ENCODE assay signal across 8 cellular contexts in the genomic region with DNA sequence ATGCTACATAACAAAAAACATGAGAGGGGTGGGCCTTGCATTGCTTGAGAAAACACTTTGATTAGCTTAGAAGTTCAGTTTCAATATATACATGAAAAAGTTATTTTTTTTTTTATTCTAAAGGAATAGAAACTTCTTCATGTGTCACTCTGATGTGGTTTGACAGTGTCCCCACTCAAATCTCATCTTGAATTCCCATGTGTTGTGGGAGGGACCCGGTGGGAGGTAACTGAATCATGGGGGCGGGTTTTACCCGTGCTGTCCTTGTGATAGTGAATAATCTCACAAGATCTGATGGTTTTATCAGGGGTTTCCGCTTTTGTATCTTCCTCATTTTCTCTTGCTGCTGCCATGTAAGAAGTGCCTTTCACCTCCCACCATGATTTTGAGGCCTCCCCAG. TPM values are rescaled to one million over a fixed set of nuclear protein-coding genes. Genes with fewer than 3 reads are reported as not detected.
DNase-seq lines count a peak whose midpoint lies in the region; ATAC-seq and TF ChIP-seq lines count a peak whose summit lies in the region.
"Not testable (repeated sequence)": the region's sequence is repeated elsewhere in the genome, so short reads cannot be mapped to it uniquely, and the experiment has no call there.

No MANE protein-coding gene starts in this region.

- not testable (repeated sequence) for H3K27me3 Mint-ChIP-seq in CD4-positive, alpha-beta T cell; activated T-helper 2 cell treated with anti-CD3 and anti-CD28 coated beads, Interferon-gamma antibody, Interleukin-2, Interleukin-4, amounts not matched to agents 10 μg/mL and 5 μg/mL and 100 μg/mL, durations not matched to agents 14 hours and 24 hours and 36 hours (ENCODE audit: low read depth); effector memory CD8-positive, alpha-beta T cell; natural killer cell treated with Interleukin-12 subunit alpha and Interleukin-12 subunit beta and Interleukin-15 and Interleukin-18, amount 100 ng/mL, for 72 hours

- not testable (repeated sequence) for H3K27ac ChIP-seq in CD4-positive, alpha-beta T cell (ENCODE audit: low read depth, low read length)

- not testable (repeated sequence) for TF ChIP-seq CTCF in CD4-positive, alpha-beta T cell (IDR thresholded peaks at IDR 0.05)

- not testable (repeated sequence) for H3K4me3 Mint-ChIP-seq in CD4-positive, alpha-beta T cell; activated T-helper 2 cell treated with anti-CD3 and anti-CD28 coated beads, Interferon-gamma antibody, Interleukin-2, Interleukin-4, amounts not matched to agents 10 μg/mL and 5 μg/mL and 100 μg/mL, durations not matched to agents 14 hours and 24 hours and 36 hours (ENCODE audit: low read depth)
- H3K4me3 Mint-ChIP-seq in effector memory CD8-positive, alpha-beta T cell, result peak overlapping the region in 1 of 2 donors; percentile 62
- H3K4me3 Mint-ChIP-seq in natural killer cell treated with Interleukin-12 subunit alpha and Interleukin-12 subunit beta and Interleukin-15 and Interleukin-18, amount 100 ng/mL, for 72 hours, result peak overlapping the region; percentile 66

- intact Hi-C loops in CD4-positive, alpha-beta T cell (cut with DNase I, micrococcal nuclease); activated T-helper 2 cell treated with anti-CD3 and anti-CD28 coated beads, Interferon-gamma antibody, Interleukin-2, Interleukin-4, amounts not matched to agents 10 μg/mL and 5 μg/mL and 100 μg/mL, durations not matched to agents 14 hours and 24 hours and 36 hours (cut with micrococcal nuclease): not testable (repeated sequence)

- H3K4me1 Mint-ChIP-seq in CD4-positive, alpha-beta T cell (ENCODE audit: low read depth), result peaks cover 28% of the 10 kb centered on the region
- peaks cover 10% of the 10 kb centered on the region for H3K4me1 Mint-ChIP-seq in activated T-helper 2 cell treated with anti-CD3 and anti-CD28 coated beads, Interferon-gamma antibody, Interleukin-2, Interleukin-4, amounts not matched to agents 10 μg/mL and 5 μg/mL and 100 μg/mL, durations not matched to agents 14 hours and 24 hours and 36 hours (ENCODE audit: low read depth)
- peaks cover 20 to 38% of the 10 kb centered on the region in 2 donors for H3K4me1 Mint-ChIP-seq in effector memory CD8-positive, alpha-beta T cell (ENCODE audit: low read depth in 2 of 2)
- H3K4me1 Mint-ChIP-seq in natural killer cell treated with Interleukin-12 subunit alpha and Interleukin-12 subunit beta and Interleukin-15 and Interleukin-18, amount 100 ng/mL, for 72 hours (ENCODE audit: low read depth in 2 of 2), result peaks cover 31 to 40% of the 10 kb centered on the region in 2 donors

- not testable (repeated sequence) for H3K27me3 ChIP-seq in CD4-positive, alpha-beta T cell (ENCODE audit: control insufficient read depth, insufficient read depth, low read length)

- not testable (repeated sequence) for ATAC-seq in CD4-positive, alpha-beta T cell (ENCODE audit: poor library complexity)
- ATAC-seq in effector memory CD8-positive, alpha-beta T cell (replicated peaks), result peak; percentile 24
- ATAC-seq in natural killer cell treated with Interleukin-12 subunit alpha and Interleukin-12 subunit beta and Interleukin-15 and Interleukin-18, amount 100 ng/mL, for 72 hours, result peak in 1 of 2 donors; percentile 57

- in situ Hi-C loops in KBM-7 (cut with MboI; ENCODE audit: low pct_unique_long_range_greater_than_20kb, low sequenced_read_pairs), result not testable (repeated sequence)

- peaks cover 61% of the 10 kb centered on the region for H3K36me3 Mint-ChIP-seq in CD4-positive, alpha-beta T cell (ENCODE audit: low read depth)
- H3K36me3 Mint-ChIP-seq in activated T-helper 2 cell treated with anti-CD3 and anti-CD28 coated beads, Interferon-gamma antibody, Interleukin-2, Interleukin-4, amounts not matched to agents 10 μg/mL and 5 μg/mL and 100 μg/mL, durations not matched to agents 14 hours and 24 hours and 36 hours (ENCODE audit: low read depth), result peaks cover 45% of the 10 kb centered on the region
- not testable (repeated sequence) for H3K36me3 Mint-ChIP-seq in effector memory CD8-positive, alpha-beta T cell (ENCODE audit: insufficient read depth)
- peaks cover 17% of the 10 kb centered on the region for H3K36me3 Mint-ChIP-seq in natural killer cell treated with Interleukin-12 subunit alpha and Interleukin-12 subunit beta and Interleukin-15 and Interleukin-18, amount 100 ng/mL, for 72 hours

- not testable (repeated sequence) for H3K9me3 Mint-ChIP-seq in CD4-positive, alpha-beta T cell; activated T-helper 2 cell treated with anti-CD3 and anti-CD28 coated beads, Interferon-gamma antibody, Interleukin-2, Interleukin-4, amounts not matched to agents 10 μg/mL and 5 μg/mL and 100 μg/mL, durations not matched to agents 14 hours and 24 hours and 36 hours; effector memory CD8-positive, alpha-beta T cell; natural killer cell treated with Interleukin-12 subunit alpha and Interleukin-12 subunit beta and Interleukin-15 and Interleukin-18, amount 100 ng/mL, for 72 hours

- CTCF ChIA-PET in CD4-positive, alpha-beta T cell (lab: Charles Lee), result not testable (repeated sequence)

- POLR2A ChIA-PET in CD4-positive, alpha-beta T cell (lab: Charles Lee), result not testable (repeated sequence)

- not testable (repeated sequence) for H3K9me3 ChIP-seq in CD4-positive, alpha-beta T cell (ENCODE audit: control insufficient read depth, low read length)

- DNase-seq in CD4-positive, alpha-beta T cell; activated T-helper 2 cell treated with anti-CD3 and anti-CD28 coated beads, Interferon-gamma antibody, Interleukin-2, Interleukin-4, amounts not matched to agents 10 μg/mL and 5 μg/mL and 100 μg/mL, durations not matched to agents 14 hours and 24 hours and 36 hours (ENCODE audit: low spot score); natural killer cell treated with Interleukin-12 subunit alpha and Interleukin-12 subunit beta and Interleukin-15 and Interleukin-18, amount 100 ng/mL, for 72 hours (ENCODE audit: low spot score): not testable (repeated sequence)
- DNase-seq in KBM-7, result peak; percentile 34
- peak; percentile 3 to 4 for DNase-seq in activated CD4-positive, alpha-beta T cell treated with anti-CD3 and anti-CD28 coated beads, Interleukin-2, amount 50 U/mL, for 48 hours
- DNase-seq in activated naive CD4-positive, alpha-beta T cell treated with anti-CD3 and anti-CD28 coated beads, Interleukin-2, amount 50 U/mL, for 16 hours, result peak; percentile 35
- peak in 1 of 3 experiments; percentile 5 for DNase-seq in effector memory CD8-positive, alpha-beta T cell
- DNase-seq in stimulated activated CD4-positive, alpha-beta T cell treated with anti-CD3 and anti-CD28 coated beads, Interleukin-1b, Interleukin-23, amount 100 ng/mL, for 48 hours, result peak; percentile 5

- peak overlapping the region; percentile 45 for H3K27ac Mint-ChIP-seq in CD4-positive, alpha-beta T cell
- H3K27ac Mint-ChIP-seq in activated T-helper 2 cell treated with anti-CD3 and anti-CD28 coated beads, Interferon-gamma antibody, Interleukin-2, Interleukin-4, amounts not matched to agents 10 μg/mL and 5 μg/mL and 100 μg/mL, durations not matched to agents 14 hours and 24 hours and 36 hours, result peak overlapping the region; percentile 42
- H3K27ac Mint-ChIP-seq in effector memory CD8-positive, alpha-beta T cell, result peak overlapping the region in 1 of 2 donors; percentile 93
- H3K27ac Mint-ChIP-seq in natural killer cell treated with Interleukin-12 subunit alpha and Interleukin-12 subunit beta and Interleukin-15 and Interleukin-18, amount 100 ng/mL, for 72 hours, result peak overlapping the region; percentile 82 to 94

RNA-seq across cellular contexts. Expression of a gene that starts 32.4 kb away (rescaled TPM):
- 1 to 10 TPM; 5.1 to 6.3 TPM for total RNA-seq in CD4-positive, alpha-beta T cell
- total RNA-seq in activated T-helper 2 cell treated with anti-CD3 and anti-CD28 coated beads, Interferon-gamma antibody, Interleukin-2, Interleukin-4, amounts not matched to agents 10 μg/mL and 5 μg/mL and 100 μg/mL, durations not matched to agents 14 hours and 24 hours and 36 hours, result 13.1 and 16.3 TPM in 2 replicates
- 10 to 100 TPM; 12.7 to 26.0 TPM for total RNA-seq in natural killer cell treated with Interleukin-12 subunit alpha and Interleukin-12 subunit beta and Interleukin-15 and Interleukin-18, amount 100 ng/mL, for 72 hours
